ENCODE assay signal across 8 cellular contexts in the genomic region with DNA sequence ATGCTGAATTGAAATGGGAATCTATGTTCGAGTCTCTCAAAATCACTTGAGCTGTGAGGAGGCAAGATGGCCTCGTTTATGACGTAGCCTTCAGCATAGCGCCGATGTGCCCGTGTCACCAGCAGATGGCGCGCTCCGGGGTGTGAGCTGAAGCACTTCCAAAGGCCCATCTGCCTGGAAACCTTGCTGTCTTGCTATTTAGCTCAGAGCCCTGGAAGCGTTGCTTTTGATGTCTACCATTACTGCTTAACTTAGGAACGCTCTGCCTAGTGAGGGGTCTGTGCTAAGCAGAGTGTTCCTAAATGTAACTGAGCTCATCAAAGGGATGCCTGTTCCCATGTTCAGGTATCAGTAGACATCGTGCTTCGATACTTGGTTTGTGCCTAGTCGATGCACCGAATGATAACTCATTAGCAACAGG.
DNase-seq lines count a peak whose midpoint lies in the region; ATAC-seq and TF ChIP-seq lines count a peak whose summit lies in the region.

No MANE protein-coding gene starts in this region.

- no peaks in the 10 kb centered on the region for H3K27me3 ChIP-seq in heart left ventricle

- H3K9me3 Mint-ChIP-seq in activated naive CD4-positive, alpha-beta T cell treated with anti-CD3 and anti-CD28 coated beads, Interleukin-2, amount 50 U/mL, for 72 hours = peaks cover 0 to 6% of the 10 kb centered on the region in 2 donors

- no peak overlapping the region for H3K27ac Mint-ChIP-seq in activated naive CD4-positive, alpha-beta T cell treated with anti-CD3 and anti-CD28 coated beads, Interleukin-2, amount 50 U/mL, for 72 hours

- WGBS in heart left ventricle, 4 donors = 30 to 34% (median 33%) methylated on average over 15 of the region's 15 CpGs

- intact Hi-C loops in heart left ventricle (cut with DNase I) = loop anchor here (1.0 to 10.0 kb wide), 7 partner anchors 112 to 620 kb away; no protein-coding TSS in a partner anchor

- H3K27ac ChIP-seq in SK-N-MC (no peak overlapping the region), heart left ventricle (no peak overlapping the region)

- no peak overlapping the region for H3K9ac ChIP-seq in SK-N-MC (ENCODE audit: insufficient read length)

- peak; percentile 90 for DNase-seq in DMS53 (lab: John Stamatoyannopoulos, UW)
- peak; percentile 68 for DNase-seq in LHCN-M2 (ENCODE audit: low read depth)
- DNase-seq in SK-N-MC (ENCODE audit: low read depth, low spot score) = peak; percentile 45
- peak; percentile 58 to 84 for DNase-seq in activated naive CD4-positive, alpha-beta T cell treated with anti-CD3 and anti-CD28 coated beads, Interleukin-2, amount 50 U/mL, for 72 hours (ENCODE audit: low spot score in 2 of 2)
- peak; percentile 59 to 84 (median 67) for DNase-seq in heart left ventricle
- peak; percentile 55 for DNase-seq in renal cortical epithelial cell (ENCODE audit: low read depth)

- H3K9me3 ChIP-seq in SK-N-MC (ENCODE audit: low read depth, low read length) (no peaks in the 10 kb centered on the region), heart left ventricle (no peaks in the 10 kb centered on the region)

- H3K36me3 ChIP-seq in SK-N-MC (ENCODE audit: insufficient read depth, low read length) (no peaks in the 10 kb centered on the region), heart left ventricle (no peaks in the 10 kb centered on the region)

- H3K36me3 Mint-ChIP-seq in activated naive CD4-positive, alpha-beta T cell treated with anti-CD3 and anti-CD28 coated beads, Interleukin-2, amount 50 U/mL, for 72 hours = no peaks in the 10 kb centered on the region

- no peaks in the 10 kb centered on the region for H3K4me1 ChIP-seq in heart left ventricle

- peak; percentile 88 for ATAC-seq in GM21717 (IDR thresholded peaks at IDR 0.05; ENCODE audit: unreplicated experiment)
- ATAC-seq in activated naive CD4-positive, alpha-beta T cell treated with anti-CD3 and anti-CD28 coated beads, Interleukin-2, amount 50 U/mL, for 72 hours = peak; percentile 73 to 87
- ATAC-seq in heart left ventricle = peak in 3 of 4 donors; percentile 68 to 72 (median 71)
- ATAC-seq in GM19328 (IDR thresholded peaks at IDR 0.05; ENCODE audit: unreplicated experiment) = no peak

- peak; percentile 50 to 81 (median 68) for TF ChIP-seq CTCF in heart left ventricle (IDR thresholded peaks at IDR 0.05)

- no peak overlapping the region; the same call in 1 of the 2 replicates for H3K4me3 ChIP-seq in SK-N-MC
- H3K4me3 ChIP-seq in heart left ventricle = no peak overlapping the region

- TF ChIP-seq POLR2A in heart left ventricle (IDR thresholded peaks at IDR 0.05) = no peak
